In genomic region chr6:127420558-127420957, GRCh38 we compare ENCODE assay signal across 8 cellular contexts. TPM values are rescaled to one million over a fixed set of nuclear protein-coding genes. Genes with fewer than 3 reads are reported as not detected.
DNase-seq lines count a peak whose midpoint lies in the region; ATAC-seq lines count a peak whose summit lies in the region.

No MANE protein-coding gene starts in this region.

- ATAC-seq in GM19025 (IDR thresholded peaks at IDR 0.05; ENCODE audit: low read depth, unreplicated experiment): peak; percentile 100
- peak; percentile 100 for ATAC-seq in HG03139 (IDR thresholded peaks at IDR 0.05; ENCODE audit: unreplicated experiment)
- ATAC-seq in memory B cell (ENCODE audit: low read depth): peak; percentile 96

- H3K9me3 Mint-ChIP-seq in memory B cell: no peaks in the 10 kb centered on the region

- no peaks in the 10 kb centered on the region for H3K36me3 Mint-ChIP-seq in memory B cell

- H3K4me3 Mint-ChIP-seq in memory B cell: no peak overlapping the region

- DNase-seq in C1 segment of cervical spinal cord (lab: John Stamatoyannopoulos, UW) (peak in 8 of 14 donors; percentile 2 to 66 (median 16)), NCI-H526 treated with DMSO at 0.1 percent for 48 hours (lab: John Stamatoyannopoulos, UW) (peak; percentile 37), dermis microvascular lymphatic vessel endothelial cell (ENCODE audit: low read depth in 2 of 2) (peak; percentile 63 to 95), memory B cell (ENCODE audit: low spot score in 2 of 2) (peak; percentile 21 to 40)
- DNase-seq in activated CD4-positive, alpha-beta T cell treated with anti-CD3 and anti-CD28 coated beads for 48 hours: peak; percentile 85
- DNase-seq in stimulated activated CD8-positive, alpha-beta memory T cell treated with anti-CD3 and anti-CD28 coated beads, Interleukin-4, amount 100 ng/mL, for 24 hours (ENCODE audit: low read depth): peak; percentile 53

- no peaks in the 10 kb centered on the region for H3K27me3 Mint-ChIP-seq in memory B cell

- peaks cover 10% of the 10 kb centered on the region for H3K4me1 Mint-ChIP-seq in memory B cell

- H3K27ac Mint-ChIP-seq in memory B cell: peak overlapping the region; percentile 72

RNA-seq across cellular contexts. Expression of gene KIAA0408, which starts 38.6 kb away (rescaled TPM):
- total RNA-seq in dermis microvascular lymphatic vessel endothelial cell: not detected in 2 replicates

Comparison
In these comparisons a context has a peak if more than half of its experiments do, and no peak if none do; other contexts are left out.
1. Peak in every context shown above with its lines: DNase-seq and ATAC-seq.
2. DNase-seq: peak in every context shown above with its lines; median percentile 85 in activated CD4-positive, alpha-beta T cell treated with anti-CD3 and anti-CD28 coated beads for 48 hours; 79 in dermis microvascular lymphatic vessel endothelial cell; 53 in stimulated activated CD8-positive, alpha-beta memory T cell treated with anti-CD3 and anti-CD28 coated beads, Interleukin-4, amount 100 ng/mL, for 24 hours; 37 in NCI-H526 treated with DMSO at 0.1 percent for 48 hours; 30 in memory B cell; 16 in C1 segment of cervical spinal cord.